ENCODE assay signal across 1 cellular context in the genomic region with DNA sequence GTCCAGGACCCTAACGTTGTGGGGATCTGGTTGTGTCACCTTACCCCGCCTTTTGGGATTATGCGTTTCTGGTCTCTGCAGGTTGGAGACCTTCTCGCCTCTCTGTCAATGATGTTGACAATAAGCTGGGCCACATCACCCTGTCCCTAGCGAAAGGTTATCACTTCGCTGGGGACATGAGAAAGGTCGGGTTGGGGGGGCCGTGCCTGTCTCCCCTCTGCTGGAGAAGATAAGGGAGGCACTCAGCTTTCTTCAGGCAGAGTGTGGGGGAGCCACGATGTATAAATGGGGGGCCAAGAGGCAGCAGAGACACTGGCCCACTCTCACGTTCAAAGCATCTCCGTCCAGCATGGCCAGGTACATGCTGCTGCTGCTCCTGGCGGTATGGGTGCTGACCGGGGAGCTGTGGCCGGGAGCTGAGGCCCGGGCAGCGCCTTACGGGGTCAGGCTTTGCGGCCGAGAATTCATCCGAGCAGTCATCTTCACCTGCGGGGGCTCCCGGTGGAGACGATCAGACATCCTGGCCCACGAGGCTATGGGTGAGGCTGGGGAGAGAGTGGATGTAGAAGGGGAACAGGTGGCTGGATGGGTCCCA.
TF ChIP-seq lines count a peak whose summit lies in the region.

A gene with protein sequence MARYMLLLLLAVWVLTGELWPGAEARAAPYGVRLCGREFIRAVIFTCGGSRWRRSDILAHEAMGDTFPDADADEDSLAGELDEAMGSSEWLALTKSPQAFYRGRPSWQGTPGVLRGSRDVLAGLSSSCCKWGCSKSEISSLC (plus strand): TSS at position 293 of the 595 bp plus-strand sequence. CDS start 57 bp downstream, at position 350.

TF ChIP-seq in K562, 482 proteins besides CTCF, POLR2A, EP300 and RAD21 (continued from another document):
- TF ChIP-seq, protein P1, sequence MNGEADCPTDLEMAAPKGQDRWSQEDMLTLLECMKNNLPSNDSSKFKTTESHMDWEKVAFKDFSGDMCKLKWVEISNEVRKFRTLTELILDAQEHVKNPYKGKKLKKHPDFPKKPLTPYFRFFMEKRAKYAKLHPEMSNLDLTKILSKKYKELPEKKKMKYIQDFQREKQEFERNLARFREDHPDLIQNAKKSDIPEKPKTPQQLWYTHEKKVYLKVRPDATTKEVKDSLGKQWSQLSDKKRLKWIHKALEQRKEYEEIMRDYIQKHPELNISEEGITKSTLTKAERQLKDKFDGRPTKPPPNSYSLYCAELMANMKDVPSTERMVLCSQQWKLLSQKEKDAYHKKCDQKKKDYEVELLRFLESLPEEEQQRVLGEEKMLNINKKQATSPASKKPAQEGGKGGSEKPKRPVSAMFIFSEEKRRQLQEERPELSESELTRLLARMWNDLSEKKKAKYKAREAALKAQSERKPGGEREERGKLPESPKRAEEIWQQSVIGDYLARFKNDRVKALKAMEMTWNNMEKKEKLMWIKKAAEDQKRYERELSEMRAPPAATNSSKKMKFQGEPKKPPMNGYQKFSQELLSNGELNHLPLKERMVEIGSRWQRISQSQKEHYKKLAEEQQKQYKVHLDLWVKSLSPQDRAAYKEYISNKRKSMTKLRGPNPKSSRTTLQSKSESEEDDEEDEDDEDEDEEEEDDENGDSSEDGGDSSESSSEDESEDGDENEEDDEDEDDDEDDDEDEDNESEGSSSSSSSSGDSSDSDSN (IDR thresholded peaks at IDR 0.05; ENCODE audit: borderline replicate concordance in 1 of 2, low read depth in 2 of 2, low read length in 2 of 2): 0 out of 4 replicates have a peak, but pooled peaks of 1 of the 2 experiments have one; percentile 67
- TF ChIP-seq FOXJ2 (tag; IDR thresholded peaks at IDR 0.05) (no peak), PRPF4 (IDR thresholded peaks at IDR 0.05; ENCODE audit: insufficient read depth, low read depth, low read length, poor library complexity, severe bottlenecking) (no peak), NCOA2 (IDR thresholded peaks at IDR 0.05; ENCODE audit: partially characterized antibody in 2 of 2) (no peak), NFIC (IDR thresholded peaks at IDR 0.05) (0 out of 2 replicates have a peak, but pooled peaks have one; percentile 32), TEAD4 (IDR thresholded peaks at IDR 0.05; ENCODE audit: low read length) (peak; percentile 46; the same call in 1 of the 2 replicates), TEAD4 (CRISPR knock-in tag; IDR thresholded peaks at IDR 0.05; ENCODE audit: borderline replicate concordance) (no peak), ZFX (CRISPR knock-in tag; IDR thresholded peaks at IDR 0.05) (0 out of 2 replicates have a peak, but pooled peaks have one; percentile 21), SMARCE1 (IDR thresholded peaks at IDR 0.05) (peak; percentile 50; the same call in 1 of the 2 replicates), ZNF140 (CRISPR knock-in tag; IDR thresholded peaks at IDR 0.05) (no peak), ZNF197 (CRISPR knock-in tag; IDR thresholded peaks at IDR 0.05; ENCODE audit: low read depth) (no peak), DPF2 (IDR thresholded peaks at IDR 0.05) (peak; percentile 61; the same call in 1 of the 2 replicates), RCOR1 (IDR thresholded peaks at IDR 0.05; ENCODE audit: borderline replicate concordance in 1 of 2, low read depth in 2 of 2, low read length in 2 of 2) (peak in 1 of 2 experiments; percentile 67; a peak in 1 of 4 replicates), RBM34 (IDR thresholded peaks at IDR 0.05; ENCODE audit: borderline replicate concordance, insufficient read depth, low read length) (no peak), ETS2 (tag; IDR thresholded peaks at IDR 0.05; ENCODE audit: borderline replicate concordance, poor library complexity, severe bottlenecking) (no peak), RBBP5 (IDR thresholded peaks at IDR 0.05; ENCODE audit: borderline replicate concordance, insufficient read depth, low read length, poor library complexity, severe bottlenecking) (peak; percentile 46), ZNF668 (CRISPR knock-in tag; IDR thresholded peaks at IDR 0.05) (no peak), GATA2 (CRISPR knock-in tag; IDR thresholded peaks at IDR 0.05) (peak; percentile 63), ZMIZ1 (IDR thresholded peaks at IDR 0.05; ENCODE audit: low read depth in 2 of 2, low read length in 2 of 2) (0 out of 4 replicates have a peak, but pooled peaks of 1 of the 2 experiments have one; percentile 26), ZNF436 (CRISPR knock-in tag; IDR thresholded peaks at IDR 0.05) (no peak), FOXA1 (IDR thresholded peaks at IDR 0.05; ENCODE audit: borderline replicate concordance) (no peak), NCOA1 (IDR thresholded peaks at IDR 0.05; ENCODE audit: low read depth) (peak; percentile 56; the same call in 1 of the 2 replicates), NR3C1 (CRISPR knock-in tag; IDR thresholded peaks at IDR 0.05) (no peak), PURB (CRISPR knock-in tag; IDR thresholded peaks at IDR 0.05; ENCODE audit: low read depth) (no peak)
- TF ChIP-seq, protein P2, sequence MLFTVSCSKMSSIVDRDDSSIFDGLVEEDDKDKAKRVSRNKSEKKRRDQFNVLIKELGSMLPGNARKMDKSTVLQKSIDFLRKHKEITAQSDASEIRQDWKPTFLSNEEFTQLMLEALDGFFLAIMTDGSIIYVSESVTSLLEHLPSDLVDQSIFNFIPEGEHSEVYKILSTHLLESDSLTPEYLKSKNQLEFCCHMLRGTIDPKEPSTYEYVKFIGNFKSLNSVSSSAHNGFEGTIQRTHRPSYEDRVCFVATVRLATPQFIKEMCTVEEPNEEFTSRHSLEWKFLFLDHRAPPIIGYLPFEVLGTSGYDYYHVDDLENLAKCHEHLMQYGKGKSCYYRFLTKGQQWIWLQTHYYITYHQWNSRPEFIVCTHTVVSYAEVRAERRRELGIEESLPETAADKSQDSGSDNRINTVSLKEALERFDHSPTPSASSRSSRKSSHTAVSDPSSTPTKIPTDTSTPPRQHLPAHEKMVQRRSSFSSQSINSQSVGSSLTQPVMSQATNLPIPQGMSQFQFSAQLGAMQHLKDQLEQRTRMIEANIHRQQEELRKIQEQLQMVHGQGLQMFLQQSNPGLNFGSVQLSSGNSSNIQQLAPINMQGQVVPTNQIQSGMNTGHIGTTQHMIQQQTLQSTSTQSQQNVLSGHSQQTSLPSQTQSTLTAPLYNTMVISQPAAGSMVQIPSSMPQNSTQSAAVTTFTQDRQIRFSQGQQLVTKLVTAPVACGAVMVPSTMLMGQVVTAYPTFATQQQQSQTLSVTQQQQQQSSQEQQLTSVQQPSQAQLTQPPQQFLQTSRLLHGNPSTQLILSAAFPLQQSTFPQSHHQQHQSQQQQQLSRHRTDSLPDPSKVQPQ (CRISPR knock-in tag; IDR thresholded peaks at IDR 0.05; ENCODE audit: borderline replicate concordance): no peak
- TF ChIP-seq, protein P3, sequence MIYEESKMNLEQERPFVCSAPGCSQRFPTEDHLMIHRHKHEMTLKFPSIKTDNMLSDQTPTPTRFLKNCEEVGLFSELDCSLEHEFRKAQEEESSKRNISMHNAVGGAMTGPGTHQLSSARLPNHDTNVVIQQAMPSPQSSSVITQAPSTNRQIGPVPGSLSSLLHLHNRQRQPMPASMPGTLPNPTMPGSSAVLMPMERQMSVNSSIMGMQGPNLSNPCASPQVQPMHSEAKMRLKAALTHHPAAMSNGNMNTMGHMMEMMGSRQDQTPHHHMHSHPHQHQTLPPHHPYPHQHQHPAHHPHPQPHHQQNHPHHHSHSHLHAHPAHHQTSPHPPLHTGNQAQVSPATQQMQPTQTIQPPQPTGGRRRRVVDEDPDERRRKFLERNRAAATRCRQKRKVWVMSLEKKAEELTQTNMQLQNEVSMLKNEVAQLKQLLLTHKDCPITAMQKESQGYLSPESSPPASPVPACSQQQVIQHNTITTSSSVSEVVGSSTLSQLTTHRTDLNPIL (CRISPR knock-in tag; IDR thresholded peaks at IDR 0.05): no peak
- TF ChIP-seq, protein P4, sequence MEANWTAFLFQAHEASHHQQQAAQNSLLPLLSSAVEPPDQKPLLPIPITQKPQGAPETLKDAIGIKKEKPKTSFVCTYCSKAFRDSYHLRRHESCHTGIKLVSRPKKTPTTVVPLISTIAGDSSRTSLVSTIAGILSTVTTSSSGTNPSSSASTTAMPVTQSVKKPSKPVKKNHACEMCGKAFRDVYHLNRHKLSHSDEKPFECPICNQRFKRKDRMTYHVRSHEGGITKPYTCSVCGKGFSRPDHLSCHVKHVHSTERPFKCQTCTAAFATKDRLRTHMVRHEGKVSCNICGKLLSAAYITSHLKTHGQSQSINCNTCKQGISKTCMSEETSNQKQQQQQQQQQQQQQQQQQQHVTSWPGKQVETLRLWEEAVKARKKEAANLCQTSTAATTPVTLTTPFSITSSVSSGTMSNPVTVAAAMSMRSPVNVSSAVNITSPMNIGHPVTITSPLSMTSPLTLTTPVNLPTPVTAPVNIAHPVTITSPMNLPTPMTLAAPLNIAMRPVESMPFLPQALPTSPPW (CRISPR knock-in tag; IDR thresholded peaks at IDR 0.05): peak; percentile 80
- TF ChIP-seq, protein P5, sequence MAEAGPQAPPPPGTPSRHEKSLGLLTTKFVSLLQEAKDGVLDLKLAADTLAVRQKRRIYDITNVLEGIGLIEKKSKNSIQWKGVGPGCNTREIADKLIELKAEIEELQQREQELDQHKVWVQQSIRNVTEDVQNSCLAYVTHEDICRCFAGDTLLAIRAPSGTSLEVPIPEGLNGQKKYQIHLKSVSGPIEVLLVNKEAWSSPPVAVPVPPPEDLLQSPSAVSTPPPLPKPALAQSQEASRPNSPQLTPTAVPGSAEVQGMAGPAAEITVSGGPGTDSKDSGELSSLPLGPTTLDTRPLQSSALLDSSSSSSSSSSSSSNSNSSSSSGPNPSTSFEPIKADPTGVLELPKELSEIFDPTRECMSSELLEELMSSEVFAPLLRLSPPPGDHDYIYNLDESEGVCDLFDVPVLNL (CRISPR knock-in tag; IDR thresholded peaks at IDR 0.05; ENCODE audit: low read depth): no peak
